In the genomic region with DNA sequence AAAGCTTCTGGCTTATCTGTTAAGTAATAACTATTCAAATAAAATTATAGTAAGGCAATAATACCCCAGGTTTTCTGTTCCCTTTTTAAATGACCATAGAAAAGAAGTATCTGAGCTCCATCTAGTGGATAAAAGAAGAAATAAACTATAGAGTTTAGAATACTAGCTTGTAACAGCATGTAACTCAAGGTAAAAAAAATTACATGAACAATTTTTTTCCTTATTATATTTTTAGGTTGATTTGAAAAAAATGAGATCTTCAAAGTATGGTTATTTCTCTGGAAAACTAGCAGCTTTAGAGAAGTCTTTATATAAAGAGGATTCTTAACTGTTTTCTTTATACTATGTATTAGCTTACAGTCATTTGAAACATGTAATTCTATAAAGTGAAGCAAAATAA, we compare ENCODE assay signal across 8 cellular contexts. TPM values are rescaled to one million over a fixed set of nuclear protein-coding genes. Genes with fewer than 3 reads are reported as not detected.
DNase-seq lines count a peak whose midpoint lies in the region; ATAC-seq, FAIRE-seq and TF ChIP-seq lines count a peak whose summit lies in the region.

No MANE protein-coding gene starts in this region.

- H3K79me2 ChIP-seq in DND-41 (ENCODE audit: insufficient read depth, low read length) (no peaks in the 10 kb centered on the region), neural progenitor cell (ENCODE audit: low read depth) (no peaks in the 10 kb centered on the region)

- no peak overlapping the region for H2AFZ ChIP-seq in DND-41 (ENCODE audit: low read depth, low read length)
- no peak overlapping the region for H2AFZ ChIP-seq in neural progenitor cell (replicated peaks)

- TF ChIP-seq CTCF in DND-41 (IDR thresholded peaks at IDR 0.05; ENCODE audit: borderline replicate concordance, extremely low read depth, low read length, poor library complexity, severe bottlenecking) (peak; percentile 63), neural progenitor cell (IDR thresholded peaks at IDR 0.05) (peak; percentile 81)

- H3K4me1 ChIP-seq in DND-41 (ENCODE audit: insufficient read depth, low read length) = no peaks in the 10 kb centered on the region
- H3K4me1 ChIP-seq in neural progenitor cell = no peaks in the 10 kb centered on the region

- H3K27me3 Mint-ChIP-seq in neural progenitor cell (ENCODE audit: insufficient read depth, low read depth) = no peaks in the 10 kb centered on the region

- H3K9me3 Mint-ChIP-seq in neural progenitor cell = no peaks in the 10 kb centered on the region

- H3K4me3 Mint-ChIP-seq in neural progenitor cell = no peak overlapping the region

- H4K20me1 ChIP-seq in DND-41 (ENCODE audit: insufficient read depth, low read length) (no peaks in the 10 kb centered on the region), neural progenitor cell (ENCODE audit: low read depth) (no peaks in the 10 kb centered on the region)

- H3K27ac ChIP-seq in DND-41 (ENCODE audit: low read length) (no peak overlapping the region), neural progenitor cell (no peak overlapping the region)

- no peak overlapping the region for H3K27ac Mint-ChIP-seq in neural progenitor cell

- H3K4me2 ChIP-seq in DND-41 (ENCODE audit: insufficient read depth, low read length) = no peak overlapping the region
- no peak overlapping the region for H3K4me2 ChIP-seq in neural progenitor cell

- TF ChIP-seq EP300 in Ishikawa (IDR thresholded peaks at IDR 0.05; ENCODE audit: borderline replicate concordance) = no peak

- H3K36me3 ChIP-seq in DND-41 (ENCODE audit: insufficient read depth, low read length) = no peaks in the 10 kb centered on the region
- peaks cover 33% of the 10 kb centered on the region for H3K36me3 ChIP-seq in neural progenitor cell

- FAIRE-seq in endometrium (lab: Jason Lieb, UNC) = peak; percentile 97

- no peaks in the 10 kb centered on the region for H3K4me1 Mint-ChIP-seq in neural progenitor cell

- TF ChIP-seq RAD21 in Ishikawa (IDR thresholded peaks at IDR 0.05; ENCODE audit: low read depth) = peak; percentile 53

- H3F3A ChIP-seq in neural progenitor cell (ENCODE audit: low read depth) = peaks cover 44% of the 10 kb centered on the region

- H3K36me3 Mint-ChIP-seq in neural progenitor cell = peaks cover 12% of the 10 kb centered on the region

- no peak for DNase-seq in DND-41
- peak; percentile 77 for DNase-seq in OCI-M1 (lab: John Stamatoyannopoulos, UW)
- DNase-seq in neural progenitor cell (ENCODE audit: low spot score) = peak; percentile 32
- DNase-seq in amygdala (lab: John Stamatoyannopoulos, UW) = no peak
- DNase-seq in activated effector memory CD4-positive, alpha-beta T cell treated with anti-CD3 and anti-CD28 coated beads, Interleukin-2, amount 50 U/mL, for 16 hours = no peak

- H3K9ac ChIP-seq in DND-41 (ENCODE audit: low read depth, low read length) = no peak overlapping the region
- no peak overlapping the region for H3K9ac ChIP-seq in neural progenitor cell

- H3K27me3 ChIP-seq in DND-41 (ENCODE audit: insufficient read depth, low read length, poor library complexity) (no peaks in the 10 kb centered on the region), neural progenitor cell (no peaks in the 10 kb centered on the region)

- H3K9me3 ChIP-seq in DND-41 (ENCODE audit: insufficient read depth, low read length, severe bottlenecking) = no peaks in the 10 kb centered on the region
- no peaks in the 10 kb centered on the region for H3K9me3 ChIP-seq in neural progenitor cell (ENCODE audit: low read depth)

- H3K4me3 ChIP-seq in DND-41 (ENCODE audit: low read depth in 1 of 2, low read length in 2 of 2) (no peak overlapping the region), neural progenitor cell (no peak overlapping the region)

- ATAC-seq in DND-41 (ENCODE audit: insufficient read depth, low read depth) (peak; percentile 66), GM21717 (IDR thresholded peaks at IDR 0.05; ENCODE audit: unreplicated experiment) (peak; percentile 81)

TF ChIP-seq in Ishikawa, 13 proteins besides CTCF, POLR2A, EP300 and RAD21:
- no peak for TF ChIP-seq ZBTB7A (IDR thresholded peaks at IDR 0.05; ENCODE audit: low read depth)
- TF ChIP-seq, protein P1, sequence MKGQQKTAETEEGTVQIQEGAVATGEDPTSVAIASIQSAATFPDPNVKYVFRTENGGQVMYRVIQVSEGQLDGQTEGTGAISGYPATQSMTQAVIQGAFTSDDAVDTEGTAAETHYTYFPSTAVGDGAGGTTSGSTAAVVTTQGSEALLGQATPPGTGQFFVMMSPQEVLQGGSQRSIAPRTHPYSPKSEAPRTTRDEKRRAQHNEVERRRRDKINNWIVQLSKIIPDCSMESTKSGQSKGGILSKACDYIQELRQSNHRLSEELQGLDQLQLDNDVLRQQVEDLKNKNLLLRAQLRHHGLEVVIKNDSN (IDR thresholded peaks at IDR 0.05) = no peak
- no peak for TF ChIP-seq TAF1 (IDR thresholded peaks at IDR 0.05; ENCODE audit: low read depth)
- TF ChIP-seq, protein P2, sequence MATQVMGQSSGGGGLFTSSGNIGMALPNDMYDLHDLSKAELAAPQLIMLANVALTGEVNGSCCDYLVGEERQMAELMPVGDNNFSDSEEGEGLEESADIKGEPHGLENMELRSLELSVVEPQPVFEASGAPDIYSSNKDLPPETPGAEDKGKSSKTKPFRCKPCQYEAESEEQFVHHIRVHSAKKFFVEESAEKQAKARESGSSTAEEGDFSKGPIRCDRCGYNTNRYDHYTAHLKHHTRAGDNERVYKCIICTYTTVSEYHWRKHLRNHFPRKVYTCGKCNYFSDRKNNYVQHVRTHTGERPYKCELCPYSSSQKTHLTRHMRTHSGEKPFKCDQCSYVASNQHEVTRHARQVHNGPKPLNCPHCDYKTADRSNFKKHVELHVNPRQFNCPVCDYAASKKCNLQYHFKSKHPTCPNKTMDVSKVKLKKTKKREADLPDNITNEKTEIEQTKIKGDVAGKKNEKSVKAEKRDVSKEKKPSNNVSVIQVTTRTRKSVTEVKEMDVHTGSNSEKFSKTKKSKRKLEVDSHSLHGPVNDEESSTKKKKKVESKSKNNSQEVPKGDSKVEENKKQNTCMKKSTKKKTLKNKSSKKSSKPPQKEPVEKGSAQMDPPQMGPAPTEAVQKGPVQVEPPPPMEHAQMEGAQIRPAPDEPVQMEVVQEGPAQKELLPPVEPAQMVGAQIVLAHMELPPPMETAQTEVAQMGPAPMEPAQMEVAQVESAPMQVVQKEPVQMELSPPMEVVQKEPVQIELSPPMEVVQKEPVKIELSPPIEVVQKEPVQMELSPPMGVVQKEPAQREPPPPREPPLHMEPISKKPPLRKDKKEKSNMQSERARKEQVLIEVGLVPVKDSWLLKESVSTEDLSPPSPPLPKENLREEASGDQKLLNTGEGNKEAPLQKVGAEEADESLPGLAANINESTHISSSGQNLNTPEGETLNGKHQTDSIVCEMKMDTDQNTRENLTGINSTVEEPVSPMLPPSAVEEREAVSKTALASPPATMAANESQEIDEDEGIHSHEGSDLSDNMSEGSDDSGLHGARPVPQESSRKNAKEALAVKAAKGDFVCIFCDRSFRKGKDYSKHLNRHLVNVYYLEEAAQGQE (IDR thresholded peaks at IDR 0.05; ENCODE audit: low read depth) = no peak
- TF ChIP-seq CREB1 (IDR thresholded peaks at IDR 0.05; ENCODE audit: low read depth) = no peak
- TF ChIP-seq NFIC (IDR thresholded peaks at IDR 0.05) = no peak
- no peak for TF ChIP-seq YY1 (IDR thresholded peaks at IDR 0.05; ENCODE audit: low read depth)
- TF ChIP-seq, protein P3, sequence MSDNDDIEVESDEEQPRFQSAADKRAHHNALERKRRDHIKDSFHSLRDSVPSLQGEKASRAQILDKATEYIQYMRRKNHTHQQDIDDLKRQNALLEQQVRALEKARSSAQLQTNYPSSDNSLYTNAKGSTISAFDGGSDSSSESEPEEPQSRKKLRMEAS (IDR thresholded peaks at IDR 0.05) = no peak
- TF ChIP-seq FOXM1 (IDR thresholded peaks at IDR 0.05; ENCODE audit: borderline replicate concordance, low read depth) = no peak
- no peak for TF ChIP-seq EGR1 (IDR thresholded peaks at IDR 0.05)
- no peak for TF ChIP-seq CEBPB (IDR thresholded peaks at IDR 0.05)
- TF ChIP-seq TCF12 (IDR thresholded peaks at IDR 0.05; ENCODE audit: low read depth) = no peak
- no peak for TF ChIP-seq TEAD4 (IDR thresholded peaks at IDR 0.05)

RNA-seq across cellular contexts. Expression of gene NCKAP1, which starts 58.1 kb away (rescaled TPM):
- total RNA-seq in neural progenitor cell (ENCODE audit: low replicate concordance) = 119 and 164 TPM in 2 replicates

Comparison
In these comparisons a context has a peak if more than half of its experiments do, and no peak if none do; other contexts are left out.
1. DNase-seq: peak in OCI-M1 (single experiment) and neural progenitor cell (single experiment); none in DND-41 (single experiment), amygdala (0 of 56) and activated effector memory CD4-positive, alpha-beta T cell treated with anti-CD3 and anti-CD28 coated beads, Interleukin-2, amount 50 U/mL, for 16 hours (single experiment).